9 cellular contexts compared by ENCODE assay signal in genomic region chr3:15291589-15292541, GRCh38. TPM values are rescaled to one million over a fixed set of nuclear protein-coding genes. Genes with fewer than 3 reads are reported as not detected.
DNase-seq lines count a peak whose midpoint lies in the region; ATAC-seq, FAIRE-seq and TF ChIP-seq lines count a peak whose summit lies in the region.
"Had no signal": no experiment of that assay in that cellular context is flagged by ENCODE, and none has a peak within 500 bp of the region (broad histone marks: within the 10 kb centered on the region; RNA-seq: fewer than 3 reads in every experiment).

No MANE protein-coding gene starts in this region.

- POLR2A ChIA-PET in GM12878 (lab: Charles Lee) (interaction anchor here (0.6 to 1.7 kb wide), 6 partner anchors 15 to 319 kb away, joined by 3 to 6 read pairs (median 4); no protein-coding TSS in a partner anchor), HEK293T (lab: Yijun Ruan, JAX) (no interaction called here)

- H3K9me3 Mint-ChIP-seq in nephron progenitor cell = no peaks in the 10 kb centered on the region

- FAIRE-seq in GM12878 (lab: Jason Lieb, UNC) = peak; percentile 91

- TF ChIP-seq EP300 in GM12878 (IDR thresholded peaks at IDR 0.05; ENCODE audit: borderline replicate concordance in 1 of 2, control insufficient read depth in 1 of 2, low read depth in 2 of 2, low read length in 2 of 2) = peak; percentile 61 to 64; a peak in 3 of 4 replicates

- peak overlapping the region; percentile 59 for H3K4me2 ChIP-seq in GM12878 (ENCODE audit: control insufficient read depth, insufficient read depth)

- peaks cover 2% of the 10 kb centered on the region; the same call in 1 of the 2 replicates for H3K79me2 ChIP-seq in GM12878 (ENCODE audit: control insufficient read depth, insufficient read depth, low read length)

- WGBS in GM12878 (ENCODE audit: insufficient coverage, insufficient replicate concordance, low lambda C conversion rate, missing lambda C conversion rate) = 0% methylated on average over 6 of the region's 6 CpGs

- no peaks in the 10 kb centered on the region for H3K27me3 ChIP-seq in GM12878 (replicated peaks in 1 of 2; ENCODE audit: control insufficient read depth in 2 of 2, insufficient read depth in 2 of 2, low read length in 1 of 2)

- H3K36me3 Mint-ChIP-seq in nephron progenitor cell (ENCODE audit: low read depth) = peaks cover 9% of the 10 kb centered on the region

- no peaks in the 10 kb centered on the region for H4K20me1 ChIP-seq in GM12878 (ENCODE audit: control insufficient read depth, insufficient read depth)

- peak; percentile 37 to 91 (median 57) for DNase-seq in T-helper 1 cell
- DNase-seq in GM12878 (ENCODE audit: low read depth, low spot score) = peak; percentile 89
- peak; percentile 79 for DNase-seq in posterior vena cava (ENCODE audit: low spot score)
- DNase-seq in nephron progenitor cell = no peak
- DNase-seq in SHP77 treated with DMSO at 0.1 percent for 48 hours (lab: John Stamatoyannopoulos, UW) = no peak
- DNase-seq in HEK293T (ENCODE audit: extremely low spot score) = no peak

- RAD21 ChIA-PET in GM12878 (lab: Charles Lee; ENCODE audit: unreplicated experiment) = interaction anchor here (0.6 to 3.0 kb wide), 10 partner anchors 18 to 265 kb away, joined by 3 to 12 read pairs (median 4); no protein-coding TSS in a partner anchor

- H3K9ac ChIP-seq in GM12878 (ENCODE audit: control insufficient read depth, insufficient read depth, low read length) = peak overlapping the region; percentile 0; the same call in 1 of the 2 replicates

- H3K27ac Mint-ChIP-seq in nephron progenitor cell = no peak overlapping the region

- H3K4me3 ChIP-seq in GM12878 = peak overlapping the region; percentile 17; the same call in 1 of the 2 replicates

- no peak for TF ChIP-seq POLR2A in GM12878 (IDR thresholded peaks at IDR 0.05; ENCODE audit: low read depth, low read length)

- no peaks in the 10 kb centered on the region; the same call in 2 of the 3 replicates for H3K9me3 ChIP-seq in GM12878 (replicated peaks; ENCODE audit: control insufficient read depth, insufficient read depth, low read length)

- H3K4me1 Mint-ChIP-seq in nephron progenitor cell = peaks cover 24% of the 10 kb centered on the region

- in situ Hi-C loops in GM12878 (cut with MboI) = no loop called here

- peaks cover 6 to 23% of the 10 kb centered on the region in 2 experiments for H3K36me3 ChIP-seq in GM12878 (ENCODE audit: control insufficient read depth in 2 of 2, insufficient read depth in 2 of 2, low read length in 1 of 2)

- H3K27ac ChIP-seq in GM12878 (ENCODE audit: control insufficient read depth, insufficient read depth) = peak overlapping the region; percentile 73

- CTCF ChIA-PET in GM12878 (lab: Yijun Ruan, JAX) (interaction anchor here (0.7 to 3.4 kb wide), 8 partner anchors 18 to 183 kb away, joined by 3 to 14 read pairs (median 7); partner anchors contain the start of gene SH3BP5), HEK293T (lab: Yijun Ruan, JAX) (no interaction called here)

- TF ChIP-seq CTCF in GM12878 (IDR thresholded peaks at IDR 0.05 in 2 of 3, conservative IDR thresholded peaks at IDR 0.05 in 1 of 3; ENCODE audit: control insufficient read depth in 2 of 3, extremely low read depth in 1 of 3, insufficient read depth in 1 of 3, low read depth in 3 of 3, low read length in 3 of 3) = no peak
- no peak for TF ChIP-seq CTCF in nephron progenitor cell (IDR thresholded peaks at IDR 0.05)

- no peak overlapping the region for H3K4me3 Mint-ChIP-seq in nephron progenitor cell

- ATAC-seq in GM18909 (IDR thresholded peaks at IDR 0.05; ENCODE audit: poor library complexity, unreplicated experiment) (peak; percentile 91), HG02981 (IDR thresholded peaks at IDR 0.05; ENCODE audit: unreplicated experiment) (peak; percentile 90), GM12878 (peak; percentile 95)
- ATAC-seq: Panc1 had no signal

- H3K4me1 ChIP-seq in GM12878 (ENCODE audit: control insufficient read depth, insufficient read depth, low read length) = peaks cover 38% of the 10 kb centered on the region

- H2AFZ ChIP-seq in GM12878 (ENCODE audit: control insufficient read depth, low read depth, low read length) = peak overlapping the region; percentile 0; the same call in 1 of the 2 replicates

- TF ChIP-seq RAD21 in GM12878 (IDR thresholded peaks at IDR 0.05; ENCODE audit: insufficient read depth, low read depth, low read length) = no peak

- no TSS peak for BruUV-seq in GM12878 (replicated peaks; lab: Mats Ljungman, UMichigan)

- SMC1A ChIA-PET in GM12878 (lab: Charles Lee; ENCODE audit: uncharacterized antibody, unreplicated experiment) = interaction anchor here (0.6 to 3.6 kb wide), 20 partner anchors 9 to 272 kb away, joined by 3 to 19 read pairs (median 5); partner anchors contain the start of gene SH3BP5

- H3K27me3 Mint-ChIP-seq in nephron progenitor cell (ENCODE audit: low read depth, poor library complexity) = peaks cover 11% of the 10 kb centered on the region

- intact Hi-C loops in GM12878 (cut with micrococcal nuclease; ENCODE audit: unreplicated experiment) (loop anchor here (1.0 to 2.0 kb wide), 4 partner anchors 19 to 70 kb away; no protein-coding TSS in a partner anchor), posterior vena cava (cut with DNase I) (loop anchor here in 1 of 2 donors (1.0 kb wide), 1 partner anchor 30 kb away; no protein-coding TSS in a partner anchor)

TF ChIP-seq in GM12878, 131 proteins besides CTCF, POLR2A, EP300 and RAD21 (continues in another document):
- TF ChIP-seq ZSCAN29 (IDR thresholded peaks at IDR 0.05) (no peak), JUND (IDR thresholded peaks at IDR 0.05; ENCODE audit: low read depth, low read length) (no peak), YY1 (IDR thresholded peaks at IDR 0.05; ENCODE audit: low read depth, low read length) (no peak), STAT1 (conservative IDR thresholded peaks at IDR 0.05) (no peak), KLF5 (IDR thresholded peaks at IDR 0.05; ENCODE audit: partially characterized antibody) (no peak), FOXM1 (IDR thresholded peaks at IDR 0.05; ENCODE audit: low read depth, low read length) (peak; percentile 59; the same call in 1 of the 2 replicates), PAX8 (IDR thresholded peaks at IDR 0.05) (no peak)

TF ChIP-seq in HEK293T, 16 proteins besides CTCF, POLR2A, EP300 and RAD21:
- TF ChIP-seq LEF1 (IDR thresholded peaks at IDR 0.05; ENCODE audit: borderline replicate concordance) = no peak
- no peak for TF ChIP-seq HDGF (IDR thresholded peaks at IDR 0.05; ENCODE audit: borderline replicate concordance)
- no peak for TF ChIP-seq CTBP1 (IDR thresholded peaks at IDR 0.05; ENCODE audit: borderline replicate concordance)
- TF ChIP-seq NFRKB (IDR thresholded peaks at IDR 0.05) = no peak
- TF ChIP-seq ARNT (IDR thresholded peaks at IDR 0.05) = no peak
- TF ChIP-seq SP1 (IDR thresholded peaks at IDR 0.05) = no peak
- TF ChIP-seq BHLHE40 (IDR thresholded peaks at IDR 0.05; ENCODE audit: borderline replicate concordance) = no peak
- TF ChIP-seq PKNOX1 (IDR thresholded peaks at IDR 0.05) = no peak
- TF ChIP-seq SUZ12 (IDR thresholded peaks at IDR 0.05) = no peak
- TF ChIP-seq FOXA1 (IDR thresholded peaks at IDR 0.05) = no peak
- no peak for TF ChIP-seq ZNF384 (IDR thresholded peaks at IDR 0.05)

RNA-seq across cellular contexts. Expression of gene SH3BP5, which starts 40.5 kb away (rescaled TPM):
- 20.0 and 21.6 TPM in 2 replicates for total RNA-seq in GM12878 (2013; cell fraction: nucleolus; rRNA removed)
- total RNA-seq in GM12878 (2014; rRNA removed) = 37.9 and 41.0 TPM in 2 replicates
- 45.6 and 46.5 TPM in 2 replicates for total RNA-seq in GM12878 (2014; rRNA removed; fragmentation: Illumina TruSeq; extraction: Trizol)
- total RNA-seq in GM12878 (2021) = 60.5 and 64.6 TPM in 2 replicates
- polyA plus RNA-seq in GM12878 (2011; ENCODE audit: low read depth) = 11.6 TPM
- 82.9 and 94.0 TPM in 2 replicates for polyA plus RNA-seq in GM12878 (2011; rRNA removed)
- 64.1 and 87.7 TPM in 2 replicates for polyA plus RNA-seq in GM12878 (2011; cell fraction: cytosol; rRNA removed)
- polyA plus RNA-seq in GM12878 (2011; cell fraction: nucleus; rRNA removed) = 66.7 and 81.4 TPM in 2 replicates
- 17.8 and 20.3 TPM in 2 replicates for polyA plus RNA-seq in GM12878 (2012)
- 87.5 and 94.9 TPM in 2 replicates for polyA plus RNA-seq in GM12878 (2014; fragmentation: Illumina TruSeq; extraction: Trizol)
- 10 to 100 TPM; 14.9 to 33.8 TPM for polyA plus RNA-seq in GM12878 (2014; fragmentation: Nextera tagmentation; extraction: Ambion mirVana)
- polyA plus RNA-seq in GM12878 (2014; rRNA removed) = 71.1 and 74.0 TPM in 2 replicates
- polyA plus RNA-seq in GM12878 (2016; fragmentation: Nextera tagmentation; extraction: Ambion mirVana) = 10 to 100 TPM; 29.9 to 35.4 TPM
- 36.2 and 55.3 TPM in 2 replicates for polyA minus RNA-seq in GM12878 (2011; rRNA and poly(A)+ RNA removed)
- polyA minus RNA-seq in GM12878 (2011; cell fraction: cytosol; rRNA and poly(A)+ RNA removed) = 16.4 and 25.8 TPM in 2 replicates
- polyA minus RNA-seq in GM12878 (2011; cell fraction: nucleus; rRNA and poly(A)+ RNA removed) = 16.0 and 31.0 TPM in 2 replicates
- total RNA-seq in posterior vena cava = 100 to 1,000 TPM in 1 of 2 donors, 10 to 100 TPM in 1; 67.9 to 105 TPM

Comparison
In these comparisons a context has a peak if more than half of its experiments do, and no peak if none do; other contexts are left out.
1. DNase-seq: peak in T-helper 1 cell (5 of 5), GM12878 (single experiment) and posterior vena cava (single experiment); none in nephron progenitor cell (single experiment), SHP77 treated with DMSO at 0.1 percent for 48 hours (single experiment) and HEK293T (single experiment).
2. Peak in every context shown above with its lines, with median percentiles within 50 percentile points of each other: ATAC-seq.